ENCODE assay signal across 1 cellular context in genomic region chr7:44583145-44583544, GRCh38.
TF ChIP-seq lines count a peak whose summit lies in the region.

No MANE protein-coding gene starts in this region.

TF ChIP-seq in SK-N-SH treated with all-trans-retinoic acid at 6 μM for 48 hours, 23 proteins besides CTCF, POLR2A, EP300 and RAD21 (continued from another document):
- no peak for TF ChIP-seq TSHZ2 (CRISPR knock-in tag; IDR thresholded peaks at IDR 0.05)
- TF ChIP-seq, protein P1, sequence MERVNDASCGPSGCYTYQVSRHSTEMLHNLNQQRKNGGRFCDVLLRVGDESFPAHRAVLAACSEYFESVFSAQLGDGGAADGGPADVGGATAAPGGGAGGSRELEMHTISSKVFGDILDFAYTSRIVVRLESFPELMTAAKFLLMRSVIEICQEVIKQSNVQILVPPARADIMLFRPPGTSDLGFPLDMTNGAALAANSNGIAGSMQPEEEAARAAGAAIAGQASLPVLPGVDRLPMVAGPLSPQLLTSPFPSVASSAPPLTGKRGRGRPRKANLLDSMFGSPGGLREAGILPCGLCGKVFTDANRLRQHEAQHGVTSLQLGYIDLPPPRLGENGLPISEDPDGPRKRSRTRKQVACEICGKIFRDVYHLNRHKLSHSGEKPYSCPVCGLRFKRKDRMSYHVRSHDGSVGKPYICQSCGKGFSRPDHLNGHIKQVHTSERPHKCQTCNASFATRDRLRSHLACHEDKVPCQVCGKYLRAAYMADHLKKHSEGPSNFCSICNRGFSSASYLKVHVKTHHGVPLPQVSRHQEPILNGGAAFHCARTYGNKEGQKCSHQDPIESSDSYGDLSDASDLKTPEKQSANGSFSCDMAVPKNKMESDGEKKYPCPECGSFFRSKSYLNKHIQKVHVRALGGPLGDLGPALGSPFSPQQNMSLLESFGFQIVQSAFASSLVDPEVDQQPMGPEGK (CRISPR knock-in tag; IDR thresholded peaks at IDR 0.05; ENCODE audit: borderline replicate concordance) = no peak
- no peak for TF ChIP-seq ZFP3 (CRISPR knock-in tag; IDR thresholded peaks at IDR 0.05)
- no peak for TF ChIP-seq SNAI2 (CRISPR knock-in tag; IDR thresholded peaks at IDR 0.05)
- no peak for TF ChIP-seq TCF4 (CRISPR knock-in tag; IDR thresholded peaks at IDR 0.05; ENCODE audit: borderline replicate concordance)
- TF ChIP-seq BACH2 (CRISPR knock-in tag; IDR thresholded peaks at IDR 0.05; ENCODE audit: borderline replicate concordance) = no peak
- no peak for TF ChIP-seq PPARA (CRISPR knock-in tag; IDR thresholded peaks at IDR 0.05; ENCODE audit: borderline replicate concordance)
